ENCODE assay signal across 29 cellular contexts in the genomic region with DNA sequence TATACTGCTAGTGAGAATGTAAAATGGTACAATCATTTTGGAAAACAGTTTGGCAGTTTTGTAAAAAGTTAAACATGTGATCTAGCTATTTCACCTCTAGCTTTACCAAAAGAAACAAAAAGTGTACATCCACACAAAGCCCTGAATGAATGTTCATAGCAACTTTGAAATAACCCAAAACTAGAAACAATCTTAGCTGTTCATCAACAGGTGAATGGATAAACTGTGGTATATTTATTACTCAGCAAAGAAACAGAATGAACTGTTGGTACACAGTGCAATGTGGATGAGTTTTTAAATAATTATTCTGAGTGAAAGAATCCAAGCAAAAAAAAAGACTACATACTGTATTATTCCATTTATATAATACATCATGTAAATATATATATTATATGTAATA.
"Had no signal": no experiment of that assay in that cellular context is flagged by ENCODE, and none has a peak within 500 bp of the region (broad histone marks: within the 10 kb centered on the region; RNA-seq: fewer than 3 reads in every experiment).

No MANE protein-coding gene starts in this region.

- H3K27ac Mint-ChIP-seq: activated B cell treated with CpG ODN at 0.5 μM for 24 hours; activated CD8-positive, alpha-beta memory T cell treated with anti-CD3 and anti-CD28 coated beads, Interleukin-2, amount 10 ng/mL, durations not matched to agents 7 days and 5 days; activated naive CD4-positive, alpha-beta T cell treated with anti-CD3 and anti-CD28 coated beads, Interleukin-2, amount 50 U/mL, for 72 hours had no signal

- H2AFZ ChIP-seq: PC-9 had no signal

- H3K9me3 ChIP-seq: adrenal gland, body of pancreas had no signal

- H3K27ac ChIP-seq: PC-9, RWPE1, VCaP had no signal

- H3K4me3 Mint-ChIP-seq: activated B cell treated with CpG ODN at 0.5 μM for 24 hours; activated CD8-positive, alpha-beta memory T cell treated with anti-CD3 and anti-CD28 coated beads, Interleukin-2, amount 10 ng/mL, durations not matched to agents 7 days and 5 days; IgD-negative memory B cell had no signal

- ATAC-seq: activated CD8-positive, alpha-beta memory T cell treated with anti-CD3 and anti-CD28 coated beads, Interleukin-2, amount 10 ng/mL, durations not matched to agents 7 days and 5 days; body of pancreas had no signal

- H3K36me3 ChIP-seq: adrenal gland, breast epithelium had no signal

- H3K4me3 ChIP-seq: adrenal gland, body of pancreas, breast epithelium, PC-9 had no signal

- H3K27me3 ChIP-seq: adrenal gland, body of pancreas, breast epithelium had no signal

- DNase-seq: activated B cell treated with CpG ODN at 0.5 μM for 24 hours; activated CD4-positive, alpha-beta T cell treated with anti-CD3 and anti-CD28 coated beads for 48 hours; activated CD4-positive, CD25-positive, alpha-beta regulatory T cell treated with anti-CD3 and anti-CD28 coated beads, Interleukin-2, amount 50 U/mL, for 72 hours; activated CD8-positive, alpha-beta memory T cell treated with anti-CD3 and anti-CD28 coated beads for 24 hours; activated CD8-positive, alpha-beta memory T cell treated with anti-CD3 and anti-CD28 coated beads, Interleukin-2, amount 10 ng/mL, durations not matched to agents 7 days and 5 days; activated CD8-positive, alpha-beta memory T cell treated with anti-CD3 and anti-CD28 coated beads, Interleukin-2, amount 50 U/mL, for 48 hours; activated effector memory CD4-positive, alpha-beta T cell treated with anti-CD3 and anti-CD28 coated beads, Interleukin-2, amount 50 U/mL, for 16 hours; activated naive CD4-positive, alpha-beta T cell treated with Interleukin-2 at 50 U/mL for 16 hours; activated T-cell treated with anti-CD3 and anti-CD28 coated beads, Interleukin-2, amount 50 U/mL, for 1 hour; body of pancreas; Karpas-422; KBM-7; NCI-H1105; NCI-H1417 treated with DMSO at 0.1 percent for 48 hours; NCI-H1930; NCI-H2081 treated with DMSO at 0.1 percent for 48 hours; NCI-H345; NCI-H524 treated with DMSO at 0.1 percent for 48 hours; PC-9; Right ventricle myocardium superior; SW 1271; T-helper 1 cell; T-helper 9 cell had no signal

- H3K4me2 ChIP-seq: PC-9 had no signal

- H3K27me3 Mint-ChIP-seq: activated B cell treated with CpG ODN at 0.5 μM for 24 hours; activated CD8-positive, alpha-beta memory T cell treated with anti-CD3 and anti-CD28 coated beads, Interleukin-2, amount 10 ng/mL, durations not matched to agents 7 days and 5 days; IgD-negative memory B cell had no signal
